Comparison of ENCODE assay signal across 8 cellular contexts in the genomic region with DNA sequence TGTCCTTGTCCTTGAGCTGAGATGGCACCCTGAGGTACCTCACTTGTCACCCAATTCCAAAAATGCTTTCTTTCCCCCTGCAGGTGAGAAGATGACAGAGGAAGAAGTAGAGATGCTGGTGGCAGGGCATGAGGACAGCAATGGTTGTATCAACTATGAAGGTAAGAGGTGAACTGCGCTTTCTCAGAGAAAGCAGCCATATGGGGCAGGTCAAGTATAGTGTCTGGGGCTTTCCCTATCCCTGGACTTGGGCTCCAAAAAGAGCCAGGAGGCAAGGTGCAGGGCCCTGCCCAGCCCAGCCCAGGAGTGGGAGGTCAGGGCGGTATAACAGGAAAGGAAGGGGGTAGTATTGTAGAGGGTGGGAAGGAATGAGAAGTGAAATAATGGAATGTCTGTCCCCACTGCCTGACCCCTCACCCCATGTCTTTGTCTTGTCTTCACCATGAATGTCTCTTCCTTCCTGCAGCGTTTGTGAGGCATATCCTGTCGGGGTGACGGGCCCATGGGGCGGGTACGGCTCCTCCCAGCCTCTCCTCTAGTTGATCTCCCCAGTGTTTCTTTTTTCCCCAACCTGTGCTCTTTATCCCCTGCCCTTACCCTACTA. TPM values are rescaled to one million over a fixed set of nuclear protein-coding genes. Genes with fewer than 3 reads are reported as not detected.
DNase-seq lines count a peak whose midpoint lies in the region; FAIRE-seq and TF ChIP-seq lines count a peak whose summit lies in the region.

No MANE protein-coding gene starts in this region.

- peaks cover 20 to 25% of the 10 kb centered on the region in 2 donors for H3K4me1 ChIP-seq in mucosa of rectum (ENCODE audit: control insufficient read depth in 2 of 2, insufficient read depth in 2 of 2, low read length in 2 of 2)
- peaks cover 31 to 69% (median 49%) of the 10 kb centered on the region in 4 donors for H3K4me1 ChIP-seq in stomach

- H3K4me3 ChIP-seq in mucosa of rectum (ENCODE audit: low read length in 2 of 2) (peak overlapping the region; percentile 88 to 99), stomach (peak overlapping the region; percentile 71 to 85 (median 74))

- H3K9me3 ChIP-seq in mucosa of rectum (ENCODE audit: control insufficient read depth in 2 of 2, low read length in 2 of 2) (no peaks in the 10 kb centered on the region), stomach (no peaks in the 10 kb centered on the region)

- intact Hi-C loops in stomach (cut with DNase I; ENCODE audit: low total_unique reads), result loop anchor here (5.0 kb wide), 1 partner anchor 38 kb away; no protein-coding TSS in a partner anchor

- 20 to 33% (median 24%) methylated on average over 7 of the region's 7 CpGs for WGBS in stomach, 5 donors

- TF ChIP-seq CTCF in VCaP (conservative IDR thresholded peaks at IDR 0.05) (no peak), stomach (IDR thresholded peaks at IDR 0.05) (no peak)

- no peak for FAIRE-seq in GM19239 (lab: Jason Lieb, UNC)

- peak; percentile 72 for DNase-seq in central memory CD4-positive, alpha-beta T cell
- DNase-seq in stomach, result no peak
- no peak for DNase-seq in GM19239 (ENCODE audit: insufficient read length, low spot score)
- no peak for DNase-seq in NK-92 treated with Interleukin-12 subunit alpha and Interleukin-12 subunit beta, amount 100 ng/mL, for 24 hours (lab: John Stamatoyannopoulos, UW)
- no peak for DNase-seq in iPS-NIHi7 (ENCODE audit: extremely low spot score)

- peak overlapping the region; percentile 94 for H3K27ac ChIP-seq in VCaP
- peak overlapping the region; percentile 97 to 99 for H3K27ac ChIP-seq in mucosa of rectum (ENCODE audit: low read depth in 2 of 2, low read length in 2 of 2)
- peak overlapping the region; percentile 95 to 99 (median 97) for H3K27ac ChIP-seq in stomach

- peaks cover 49 to 53% of the 10 kb centered on the region in 2 donors for H3K36me3 ChIP-seq in mucosa of rectum (ENCODE audit: control insufficient read depth in 2 of 2, insufficient read depth in 2 of 2, low read length in 2 of 2)
- peaks cover 58 to 61% (median 59%) of the 10 kb centered on the region in 4 donors for H3K36me3 ChIP-seq in stomach

- no peak for TF ChIP-seq EP300 in stomach (IDR thresholded peaks at IDR 0.05)

- TF ChIP-seq POLR2A in GM15510 (IDR thresholded peaks at IDR 0.05; ENCODE audit: borderline replicate concordance, extremely low read depth, insufficient read length) (peak; percentile 36), stomach (IDR thresholded peaks at IDR 0.05) (peak in 1 of 4 donors; percentile 8)

- H3K9ac ChIP-seq in mucosa of rectum (ENCODE audit: low read depth in 1 of 2, low read length in 2 of 2), result peak overlapping the region; percentile 99 to 100

- H3K27me3 ChIP-seq in mucosa of rectum (ENCODE audit: control insufficient read depth in 2 of 2, insufficient read depth in 2 of 2, low read length in 2 of 2) (no peaks in the 10 kb centered on the region), stomach (no peaks in the 10 kb centered on the region)

RNA-seq across cellular contexts. Expression of a gene that starts 2.1 kb away (rescaled TPM):
- total RNA-seq in stomach, result 1,000 to 10,000 TPM; 1,132 to 3,648 (median 2,772) TPM
- polyA plus RNA-seq in stomach, result 1,000 to 10,000 TPM; 3,181 to 4,672 (median 3,569) TPM

RNA-seq across cellular contexts. Expression of a gene that starts 7.9 kb away (rescaled TPM):
- 10 to 100 TPM in 3 of 5 donors, 1 to 10 TPM in 1, not detected in 1; 4.9 to 24.3 (median 20.6) TPM for total RNA-seq in stomach
- polyA plus RNA-seq in stomach, result 10 to 100 TPM; 53.4 to 98.1 (median 60.2) TPM

RNA-seq across cellular contexts. Expression of a gene that starts 29.0 kb away (rescaled TPM):
- 100 to 1,000 TPM in 2 of 5 donors, 10 to 100 TPM in 3; 58.0 to 131 (median 72.1) TPM for total RNA-seq in stomach
- polyA plus RNA-seq in stomach, result 10 to 100 TPM; 12.5 to 25.7 (median 20.1) TPM

RNA-seq across cellular contexts. Expression of a gene that starts 32.2 kb away (rescaled TPM):
- 100 to 1,000 TPM in 1 of 5 donors, 10 to 100 TPM in 4; 23.3 to 142 (median 63.7) TPM for total RNA-seq in stomach
- polyA plus RNA-seq in stomach, result 10 to 100 TPM in 2 of 3 donors, 1 to 10 TPM in 1; 8.6 to 32.8 (median 13.8) TPM

RNA-seq across cellular contexts. Expression of a gene that starts 42.2 kb away (rescaled TPM):
- total RNA-seq in stomach, result 1 to 10 TPM in 3 of 5 donors, under 1 TPM in 2; under 0.01 to 5.8 (median 3.1) TPM
- polyA plus RNA-seq in stomach, result 1 to 10 TPM; 1.5 to 2.2 (median 1.8) TPM
